10 cellular contexts compared by ENCODE assay signal in genomic region chr19:56832352-56832928, GRCh38. TPM values are rescaled to one million over a fixed set of nuclear protein-coding genes. Genes with fewer than 3 reads are reported as not detected.
"Had no signal": no experiment of that assay in that cellular context is flagged by ENCODE, and none has a peak within 500 bp of the region (broad histone marks: within the 10 kb centered on the region; RNA-seq: fewer than 3 reads in every experiment).

No MANE protein-coding gene starts in this region.

- H3K4me1 Mint-ChIP-seq: GM23338, H9, IgD-negative memory B cell had no signal

- DNase-seq: H9, HCEC 1CT, KBM-7 had no signal

- ATAC-seq: GM23338 had no signal

- FAIRE-seq: H1, H54, HTR-8/SVneo had no signal

- H3K4me2 ChIP-seq: GM23338, KMS-11 had no signal

- H3K9ac ChIP-seq: KMS-11 had no signal

- H3K4me3 ChIP-seq: GM23338 had no signal

- H3K4me3 Mint-ChIP-seq: GM23338, H9, IgD-negative memory B cell had no signal

- H2AFZ ChIP-seq: GM23338 had no signal

- H3K27ac Mint-ChIP-seq: GM23338, H9, IgD-negative memory B cell had no signal

- H3K36me3 Mint-ChIP-seq: IgD-negative memory B cell had no signal

- H3K27ac ChIP-seq: KMS-11 had no signal

RNA-seq across cellular contexts. Expression of gene PEG3, which starts 8.1 kb away (rescaled TPM):
- total RNA-seq: GM23338, H1, H9, HT-29 had no signal
- polyA plus RNA-seq: GM23338, H1, IgD-negative memory B cell had no signal

RNA-seq across cellular contexts. Expression of gene ZIM2, which starts 8.1 kb away (rescaled TPM):
- total RNA-seq: GM23338, H1, H9, HT-29 had no signal
- polyA plus RNA-seq: GM23338, H1, IgD-negative memory B cell had no signal
